Comparison of ENCODE assay signal across 8 cellular contexts in the genomic region with DNA sequence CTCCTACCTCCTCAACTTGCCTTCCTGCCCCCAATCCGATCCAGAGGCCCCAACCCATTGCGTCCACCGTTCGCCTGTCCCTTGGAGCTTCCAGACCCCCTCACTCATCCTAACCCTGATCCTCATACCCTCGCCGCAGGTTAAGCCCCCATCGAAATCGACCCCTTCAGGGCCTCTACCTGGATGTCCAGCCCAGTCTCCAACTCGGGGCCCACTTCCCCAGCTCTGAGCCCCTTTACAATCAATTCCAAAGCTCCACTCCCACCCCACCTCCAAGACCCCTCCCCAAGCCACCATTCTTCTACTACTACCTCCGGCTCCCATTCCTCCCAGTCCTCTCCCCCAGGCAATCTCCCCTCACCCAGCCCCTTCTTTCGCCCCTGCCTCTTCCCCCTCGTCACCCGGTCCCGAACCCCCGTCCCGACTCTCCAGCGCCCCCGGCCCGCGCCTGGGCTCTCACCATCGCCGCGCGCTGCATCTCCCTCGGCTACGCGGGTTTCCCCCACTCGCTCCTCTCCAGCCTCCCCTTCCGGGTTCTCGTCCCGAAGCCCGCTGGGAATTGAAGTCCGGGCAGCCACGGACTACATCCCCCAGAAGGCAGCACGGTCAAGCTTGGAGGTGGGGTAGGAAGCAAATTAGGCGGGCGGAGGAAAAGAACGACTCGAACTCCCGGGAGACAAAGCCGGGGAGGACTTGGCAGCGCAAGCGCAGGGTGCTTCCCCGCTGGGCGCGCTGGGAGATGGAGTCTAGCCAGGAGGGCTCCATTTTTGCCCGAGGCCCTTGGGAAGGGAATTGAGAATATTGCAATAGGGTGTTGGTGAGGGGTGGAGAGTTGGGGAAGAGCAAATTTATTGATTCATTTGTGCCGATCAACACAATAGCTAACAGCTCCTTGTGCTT. TPM values are rescaled to one million over a fixed set of nuclear protein-coding genes. Genes with fewer than 3 reads are reported as not detected.
A peak's percentile ranks its signal among the peaks of the same experiment; 100 is the strongest.
DNase-seq lines count a peak whose midpoint lies in the region; ATAC-seq and TF ChIP-seq lines count a peak whose summit lies in the region.

A gene with protein sequence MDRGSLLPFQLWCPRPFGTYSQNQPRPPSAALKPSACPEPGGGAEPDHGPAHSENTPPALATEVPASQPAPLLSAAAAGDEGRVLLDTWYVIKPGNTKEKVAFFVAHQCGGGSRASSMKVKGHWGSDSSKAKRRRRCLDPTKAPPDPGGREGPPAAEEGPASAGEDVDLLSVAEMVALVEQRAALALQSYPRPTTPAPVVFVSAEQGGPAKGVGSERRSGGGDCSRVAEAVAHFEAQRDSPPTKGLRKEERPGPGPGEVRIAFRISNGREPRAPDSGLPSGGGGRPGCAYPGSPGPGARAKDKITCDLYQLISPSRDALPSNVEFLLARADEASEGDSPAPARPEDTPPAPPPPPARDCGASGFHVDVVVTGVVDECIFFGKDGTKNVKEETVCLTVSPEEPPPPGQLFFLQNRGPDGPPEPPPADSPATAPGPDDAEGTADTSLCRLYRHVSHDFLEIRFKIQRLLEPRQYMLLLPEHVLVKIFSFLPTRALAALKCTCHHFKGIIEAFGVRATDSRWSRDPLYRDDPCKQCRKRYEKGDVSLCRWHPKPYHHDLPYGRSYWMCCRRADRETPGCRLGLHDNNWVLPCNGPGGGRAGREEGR (minus strand): TSS at position 508 of the 900 bp plus-strand sequence. CDS start 17,401 bp downstream, outside the sequence.

- POLR2A ChIA-PET in HEK293T (lab: Yijun Ruan, JAX) = interaction anchor here (0.8 to 3.5 kb wide), 9 partner anchors 9 to 43 kb away, joined by 3 to 37 read pairs (median 5); a partner anchor contains a TSS

- TF ChIP-seq CTCF in NB4 (IDR thresholded peaks at IDR 0.05; ENCODE audit: low read depth, low read length) (peak; percentile 5), gastroesophageal sphincter (IDR thresholded peaks at IDR 0.05) (no peak), neutrophil (IDR thresholded peaks at IDR 0.05) (peak; percentile 20)

- no peak for TF ChIP-seq EP300 in gastroesophageal sphincter (IDR thresholded peaks at IDR 0.05)

- H3K4me1 ChIP-seq in gastroesophageal sphincter = peaks cover 0 to 33% (median 15%) of the 10 kb centered on the region in 3 donors
- peaks cover 16 to 18% of the 10 kb centered on the region in 2 experiments for H3K4me1 ChIP-seq in neutrophil (ENCODE audit: control insufficient read depth in 1 of 2, insufficient read depth in 1 of 2, low read depth in 1 of 2, low read length in 1 of 2)

- DNase-seq in GM04504 (ENCODE audit: low read depth) = peak; percentile 96
- DNase-seq in HEK293T (ENCODE audit: extremely low spot score) = peak; percentile 96
- peak; percentile 97 for DNase-seq in NB4 (ENCODE audit: low read depth)
- peak; percentile 95 for DNase-seq in SK-N-MC (ENCODE audit: low read depth, low spot score)
- DNase-seq in activated naive CD4-positive, alpha-beta T cell treated with anti-CD3 and anti-CD28 coated beads, Interleukin-2, amount 10 ng/mL, durations not matched to agents 7 days and 5 days = peak; percentile 98
- DNase-seq in superior temporal gyrus (ENCODE audit: extremely low spot score) = peak; percentile 99

- CTCF ChIA-PET in HEK293T (lab: Yijun Ruan, JAX) = interaction anchor here (0.7 to 2.3 kb wide), 3 partner anchors 14 to 398 kb away, joined by 3 to 12 read pairs (median 3); a partner anchor contains a TSS
- CTCF ChIA-PET in activated naive CD4-positive, alpha-beta T cell treated with anti-CD3 and anti-CD28 coated beads, Interleukin-2, amount 10 ng/mL, durations not matched to agents 7 days and 5 days (lab: Charles Lee) = interaction anchor here (1.1 to 2.0 kb wide), 2 partner anchors 37 to 39 kb away, joined by 4 to 6 read pairs; a partner anchor contains a TSS

- peak within 1 kb of the TSS; percentile 82 for H3K27ac Mint-ChIP-seq in activated naive CD4-positive, alpha-beta T cell treated with anti-CD3 and anti-CD28 coated beads, Interleukin-2, amount 10 ng/mL, durations not matched to agents 7 days and 5 days

- peaks cover 2% of the 10 kb centered on the region for H3K36me3 Mint-ChIP-seq in activated naive CD4-positive, alpha-beta T cell treated with anti-CD3 and anti-CD28 coated beads, Interleukin-2, amount 10 ng/mL, durations not matched to agents 7 days and 5 days

- WGBS in gastroesophageal sphincter (ENCODE audit: low coverage in 1 of 2), 2 donors = 0 to 1% methylated on average over 15 to 29 of the region's 48 CpGs

- H3K4me3 ChIP-seq in NB4 (ENCODE audit: low read depth, low read length) (peak within 1 kb of the TSS; percentile 79), SK-N-MC (peak within 1 kb of the TSS; percentile 94), gastroesophageal sphincter (peak within 1 kb of the TSS; percentile 87 to 98), neutrophil (ENCODE audit: low read depth in 1 of 2, low read length in 1 of 2) (peak within 1 kb of the TSS; percentile 67 to 88)

- peak within 1 kb of the TSS; percentile 93 for H3K4me3 Mint-ChIP-seq in activated naive CD4-positive, alpha-beta T cell treated with anti-CD3 and anti-CD28 coated beads, Interleukin-2, amount 10 ng/mL, durations not matched to agents 7 days and 5 days

- TF ChIP-seq POLR2A in NB4 (IDR thresholded peaks at IDR 0.05; ENCODE audit: extremely low read depth, insufficient read length) = peak; percentile 68
- peak; percentile 61 to 66 for TF ChIP-seq POLR2A in gastroesophageal sphincter (IDR thresholded peaks at IDR 0.05)

- H3K4me1 Mint-ChIP-seq in activated naive CD4-positive, alpha-beta T cell treated with anti-CD3 and anti-CD28 coated beads, Interleukin-2, amount 10 ng/mL, durations not matched to agents 7 days and 5 days = peaks cover 31% of the 10 kb centered on the region

- peak; percentile 99 for ATAC-seq in gastroesophageal sphincter

- H3K27ac ChIP-seq in SK-N-MC (peak within 1 kb of the TSS; percentile 72), gastroesophageal sphincter (peak within 1 kb of the TSS; percentile 51 to 87 (median 83)), neutrophil (peak within 1 kb of the TSS; percentile 68)

- no peaks in the 10 kb centered on the region for H3K9me3 Mint-ChIP-seq in activated naive CD4-positive, alpha-beta T cell treated with anti-CD3 and anti-CD28 coated beads, Interleukin-2, amount 10 ng/mL, durations not matched to agents 7 days and 5 days

- H3K27me3 Mint-ChIP-seq in activated naive CD4-positive, alpha-beta T cell treated with anti-CD3 and anti-CD28 coated beads, Interleukin-2, amount 10 ng/mL, durations not matched to agents 7 days and 5 days = no peaks in the 10 kb centered on the region

- no peaks in the 10 kb centered on the region for H3K9me3 ChIP-seq in SK-N-MC (ENCODE audit: low read depth, low read length)
- H3K9me3 ChIP-seq in gastroesophageal sphincter = no peaks in the 10 kb centered on the region
- no peaks in the 10 kb centered on the region for H3K9me3 ChIP-seq in neutrophil

- H3K36me3 ChIP-seq in SK-N-MC (ENCODE audit: insufficient read depth, low read length) (no peaks in the 10 kb centered on the region), gastroesophageal sphincter (no peaks in the 10 kb centered on the region), neutrophil (peaks cover 6% of the 10 kb centered on the region)

- peak within 1 kb of the TSS; percentile 90 for H3K9ac ChIP-seq in SK-N-MC (ENCODE audit: insufficient read length)

- H3K27me3 ChIP-seq in gastroesophageal sphincter (no peaks in the 10 kb centered on the region), neutrophil (peaks cover 7% of the 10 kb centered on the region)

TF ChIP-seq in HEK293T, 16 proteins besides CTCF, POLR2A, EP300 and RAD21:
- TF ChIP-seq FOXK2 (IDR thresholded peaks at IDR 0.05) (no peak), BHLHE40 (IDR thresholded peaks at IDR 0.05; ENCODE audit: borderline replicate concordance) (no peak), TARDBP (IDR thresholded peaks at IDR 0.05) (no peak), ELF4 (IDR thresholded peaks at IDR 0.05) (peak; percentile 98), FOXA1 (IDR thresholded peaks at IDR 0.05) (no peak), LEF1 (IDR thresholded peaks at IDR 0.05; ENCODE audit: borderline replicate concordance) (no peak), L3MBTL2 (conservative IDR thresholded peaks at IDR 0.05) (no peak), HDGF (IDR thresholded peaks at IDR 0.05; ENCODE audit: borderline replicate concordance) (no peak), CTBP1 (IDR thresholded peaks at IDR 0.05; ENCODE audit: borderline replicate concordance) (no peak)

RNA-seq across cellular contexts. Expression of the gene that starts here (rescaled TPM):
- total RNA-seq in gastroesophageal sphincter = 10 to 100 TPM; 12.1 to 20.5 (median 14.9) TPM

Comparison
In these comparisons a context has a peak if more than half of its experiments do, and no peak if none do; other contexts are left out.
1. Peak in every context shown above with its lines: DNase-seq, ATAC-seq, H3K4me3 ChIP-seq and H3K27ac ChIP-seq.
2. CTCF ChIP-seq: peak in NB4 (single experiment) and neutrophil (single experiment); none in gastroesophageal sphincter (0 of 4).